ENCODE assay signal across 1 cellular context in genomic region chr5:56475689-56476486, GRCh38.
TF ChIP-seq lines count a peak whose summit lies in the region.

No MANE protein-coding gene starts in this region.

TF ChIP-seq in HepG2, 621 proteins besides CTCF, POLR2A, EP300 and RAD21 (continued from another document):
- 0 out of 2 replicates have a peak, but pooled peaks have one; percentile 18 for TF ChIP-seq PRDM10 (CRISPR knock-in tag; IDR thresholded peaks at IDR 0.05; ENCODE audit: low read depth)
- TF ChIP-seq TFDP2 (CRISPR knock-in tag; IDR thresholded peaks at IDR 0.05), result no peak
- peak; percentile 66 for TF ChIP-seq SKI (IDR thresholded peaks at IDR 0.05; ENCODE audit: partially characterized antibody)
- no peak for TF ChIP-seq POGZ (CRISPR knock-in tag; IDR thresholded peaks at IDR 0.05)
- TF ChIP-seq ZNF430 (CRISPR knock-in tag; IDR thresholded peaks at IDR 0.05), result 0 out of 2 replicates have a peak, but pooled peaks have one; percentile 27
- TF ChIP-seq BCL6 (CRISPR knock-in tag; IDR thresholded peaks at IDR 0.05), result 0 out of 2 replicates have a peak, but pooled peaks have one; percentile 12
- no peak for TF ChIP-seq TRAFD1 (CRISPR knock-in tag; IDR thresholded peaks at IDR 0.05; ENCODE audit: borderline replicate concordance)
- TF ChIP-seq ZNF605 (CRISPR knock-in tag; IDR thresholded peaks at IDR 0.05), result 0 out of 2 replicates have a peak, but pooled peaks have one; percentile 31
- no peak for TF ChIP-seq DNMT1 (CRISPR knock-in tag; IDR thresholded peaks at IDR 0.05)
- no peak for TF ChIP-seq ZNF724P (CRISPR knock-in tag; IDR thresholded peaks at IDR 0.05; ENCODE audit: borderline replicate concordance)
- TF ChIP-seq IRF2 (CRISPR knock-in tag; IDR thresholded peaks at IDR 0.05), result no peak
- 0 out of 2 replicates have a peak, but pooled peaks have one; percentile 3 for TF ChIP-seq ZNF292 (CRISPR knock-in tag; IDR thresholded peaks at IDR 0.05; ENCODE audit: borderline replicate concordance, low read depth)
- TF ChIP-seq ZKSCAN5 (CRISPR knock-in tag; IDR thresholded peaks at IDR 0.05), result no peak
- no peak for TF ChIP-seq ZNF513 (CRISPR knock-in tag; conservative IDR thresholded peaks at IDR 0.05)
- peak; percentile 59; the same call in 1 of the 2 replicates for TF ChIP-seq NCOR1 (IDR thresholded peaks at IDR 0.05; ENCODE audit: borderline replicate concordance, low read length)
- TF ChIP-seq ZNF784 (CRISPR knock-in tag; IDR thresholded peaks at IDR 0.05; ENCODE audit: borderline replicate concordance), result no peak
- no peak for TF ChIP-seq ZFP36L2 (CRISPR knock-in tag; IDR thresholded peaks at IDR 0.05)
